ENCODE assay signal across 13 cellular contexts in the genomic region with DNA sequence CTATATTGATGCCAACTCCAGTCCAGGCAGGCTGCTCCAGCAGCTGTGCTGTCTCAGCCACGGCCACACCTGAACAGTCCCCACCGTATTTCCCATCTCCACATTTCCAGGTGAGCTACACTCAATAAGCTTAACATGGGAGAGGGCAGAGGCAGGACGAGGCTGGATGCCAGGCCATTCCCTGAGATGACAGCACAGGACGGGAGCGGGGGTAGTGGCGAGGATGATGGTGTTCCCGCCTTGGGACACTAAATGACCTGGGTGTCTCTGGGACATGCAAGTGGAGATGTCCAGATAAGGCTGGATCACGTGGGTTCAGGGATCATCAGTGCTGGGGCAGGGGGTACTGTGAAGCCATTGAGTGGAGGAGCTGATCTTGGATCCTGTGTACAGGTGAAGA.
"Had no signal": no experiment of that assay in that cellular context is flagged by ENCODE, and none has a peak within 500 bp of the region (broad histone marks: within the 10 kb centered on the region; RNA-seq: fewer than 3 reads in every experiment).

No MANE protein-coding gene starts in this region.

- ATAC-seq: activated T-cell treated with anti-CD3 and anti-CD28 coated beads, Interleukin-2, amount 50 U/mL, for 72 hours; T-cell had no signal

- H3K4me3 ChIP-seq: ascending aorta, cardiac muscle cell, mucosa of descending colon, stomach, thyroid gland had no signal

- H3K4me1 ChIP-seq: ascending aorta had no signal

- DNase-seq: activated CD4-positive, alpha-beta memory T cell treated with anti-CD3 and anti-CD28 coated beads for 36 hours; activated CD4-positive, alpha-beta T cell treated with anti-CD3 and anti-CD28 coated beads for 1 hour; activated naive CD4-positive, alpha-beta T cell; activated T-cell treated with anti-CD3 and anti-CD28 coated beads, Interleukin-2, amount 50 U/mL, for 72 hours; effector memory CD4-positive, alpha-beta T cell; immature natural killer cell; nephron progenitor cell; T-cell had no signal

- H3K27ac ChIP-seq: cardiac muscle cell had no signal

- H3K9me3 ChIP-seq: ascending aorta, mucosa of descending colon, stomach, thyroid gland had no signal

- H3K36me3 ChIP-seq: ascending aorta, cardiac muscle cell, stomach, thyroid gland had no signal

- H3K27me3 ChIP-seq: ascending aorta, cardiac muscle cell, thyroid gland had no signal
